In genomic region chr2:20539776-20540586, GRCh38 we compare ENCODE assay signal across 12 cellular contexts.
DNase-seq lines count a peak whose midpoint lies in the region; ATAC-seq, FAIRE-seq and TF ChIP-seq lines count a peak whose summit lies in the region.
"Had no signal": no experiment of that assay in that cellular context is flagged by ENCODE, and none has a peak within 500 bp of the region (broad histone marks: within the 10 kb centered on the region; RNA-seq: fewer than 3 reads in every experiment).

No MANE protein-coding gene starts in this region.

- no peak for TF ChIP-seq EP300 in suprapubic skin (IDR thresholded peaks at IDR 0.05)

- no peaks in the 10 kb centered on the region for H3K9me3 Mint-ChIP-seq in activated CD4-positive, alpha-beta T cell treated with anti-CD3 and anti-CD28 coated beads for 36 hours (ENCODE audit: low read depth)
- H3K9me3 Mint-ChIP-seq in astrocyte (ENCODE audit: unreplicated experiment), result peaks cover 4% of the 10 kb centered on the region
- H3K9me3 Mint-ChIP-seq: central memory CD8-positive, alpha-beta T cell had no signal

- H4K8ac ChIP-seq in mesenchymal stem cell (ENCODE audit: low read length), result no peak overlapping the region

- H3K14ac ChIP-seq in mesenchymal stem cell (ENCODE audit: low read length in 2 of 2), result no peak overlapping the region

- peak overlapping the region in 1 of 2 experiments; percentile 22 for H3K4ac ChIP-seq in mesenchymal stem cell (ENCODE audit: low read depth in 1 of 2, low read length in 2 of 2)

- H3K79me1 ChIP-seq in mesenchymal stem cell (replicated peaks; ENCODE audit: low read length, poor library complexity, severe bottlenecking), result no peaks in the 10 kb centered on the region

- H3K36me3 ChIP-seq in astrocyte (ENCODE audit: insufficient read depth, low read length) (no peaks in the 10 kb centered on the region), mesenchymal stem cell (ENCODE audit: control insufficient read depth in 1 of 2, insufficient read depth in 2 of 2, low read depth in 1 of 2, low read length in 2 of 2) (no peaks in the 10 kb centered on the region), suprapubic skin (no peaks in the 10 kb centered on the region), MG63 (no peaks in the 10 kb centered on the region)

- intact Hi-C loops in activated CD4-positive, alpha-beta T cell treated with anti-CD3 and anti-CD28 coated beads for 36 hours (cut with DNase I, micrococcal nuclease), result no loop called here

- H3K27me3 ChIP-seq in astrocyte (ENCODE audit: insufficient read depth, low read length), result no peaks in the 10 kb centered on the region
- H3K27me3 ChIP-seq in mesenchymal stem cell (ENCODE audit: control insufficient read depth in 1 of 2, insufficient read depth in 1 of 2, low read length in 2 of 2), result peaks cover 0 to 6% of the 10 kb centered on the region in 2 experiments
- H3K27me3 ChIP-seq in suprapubic skin, result no peaks in the 10 kb centered on the region
- no peaks in the 10 kb centered on the region for H3K27me3 ChIP-seq in MG63

- H3K4me3 ChIP-seq in astrocyte (ENCODE audit: insufficient read depth, low read depth, low read length), result no peak overlapping the region
- H3K4me3 ChIP-seq in mesenchymal stem cell (ENCODE audit: insufficient read depth in 1 of 2, low read depth in 1 of 2, low read length in 2 of 2), result no peak overlapping the region
- H3K4me3 ChIP-seq in suprapubic skin, result no peak overlapping the region
- H3K4me3 ChIP-seq in MG63, result no peak overlapping the region
- H3K4me3 ChIP-seq: SK-N-MC had no signal

- DNase-seq in activated CD4-positive, alpha-beta T cell treated with anti-CD3 and anti-CD28 coated beads for 36 hours, result no peak
- no peak for DNase-seq in activated CD4-positive, alpha-beta T cell treated with anti-CD3 and anti-CD28 coated beads, Interleukin-2, amount 50 U/mL, for 48 hours
- DNase-seq in astrocyte (ENCODE audit: low read depth) (no peak), mesenchymal stem cell (no peak), suprapubic skin (ENCODE audit: low spot score in 2 of 2) (peak; percentile 84 to 89), MG63 (no peak)
- DNase-seq: Calu3 had no signal

- H3K27me3 Mint-ChIP-seq in activated CD4-positive, alpha-beta T cell treated with anti-CD3 and anti-CD28 coated beads for 36 hours, result no peaks in the 10 kb centered on the region
- H3K27me3 Mint-ChIP-seq in astrocyte (ENCODE audit: low read depth, unreplicated experiment), result peaks cover 39% of the 10 kb centered on the region
- H3K27me3 Mint-ChIP-seq: activated naive CD8-positive, alpha-beta T cell had no signal

- H2AFZ ChIP-seq in astrocyte (ENCODE audit: low read depth, low read length), result peak overlapping the region; percentile 76
- H2AFZ ChIP-seq in mesenchymal stem cell (ENCODE audit: low read depth, low read length), result no peak overlapping the region

- H3K23ac ChIP-seq in mesenchymal stem cell (ENCODE audit: low read length in 2 of 2), result no peak overlapping the region

- no peak overlapping the region for H3K27ac ChIP-seq in astrocyte (ENCODE audit: low read depth, low read length)
- no peak overlapping the region for H3K27ac ChIP-seq in mesenchymal stem cell (ENCODE audit: low read length, poor library complexity, severe bottlenecking)
- H3K27ac ChIP-seq in suprapubic skin, result peak overlapping the region; percentile 88
- H3K27ac ChIP-seq: SK-N-MC had no signal

- peak overlapping the region; percentile 22 for H2BK120ac ChIP-seq in mesenchymal stem cell (ENCODE audit: low read depth, low read length)

- peaks cover 11% of the 10 kb centered on the region for H3K4me1 ChIP-seq in astrocyte (ENCODE audit: insufficient read depth, low read length)
- peaks cover 10% of the 10 kb centered on the region for H3K4me1 ChIP-seq in mesenchymal stem cell (ENCODE audit: control insufficient read depth, insufficient read depth, low read depth, low read length)
- H3K4me1 ChIP-seq in suprapubic skin, result peaks cover 79% of the 10 kb centered on the region

- peak overlapping the region; percentile 44 for H2AK5ac ChIP-seq in mesenchymal stem cell (ENCODE audit: low read length, severe bottlenecking)

- no peaks in the 10 kb centered on the region for H3K79me2 ChIP-seq in astrocyte (ENCODE audit: insufficient read depth, low read length)

- no peak for FAIRE-seq in astrocyte (lab: Jason Lieb, UNC)

- peak in 1 of 2 donors; percentile 17 for TF ChIP-seq POLR2A in suprapubic skin (IDR thresholded peaks at IDR 0.05)

- peak overlapping the region; percentile 1 to 74 for H3K18ac ChIP-seq in mesenchymal stem cell (ENCODE audit: low read depth in 1 of 2, low read length in 2 of 2)

- H3K4me1 Mint-ChIP-seq in activated CD4-positive, alpha-beta T cell treated with anti-CD3 and anti-CD28 coated beads for 36 hours, result no peaks in the 10 kb centered on the region
- H3K4me1 Mint-ChIP-seq in astrocyte (ENCODE audit: low read depth, unreplicated experiment), result peaks cover 5% of the 10 kb centered on the region
- H3K4me1 Mint-ChIP-seq: central memory CD8-positive, alpha-beta T cell had no signal

- H3K4me3 Mint-ChIP-seq in activated CD4-positive, alpha-beta T cell treated with anti-CD3 and anti-CD28 coated beads for 36 hours, result no peak overlapping the region
- no peak overlapping the region for H3K4me3 Mint-ChIP-seq in astrocyte (ENCODE audit: unreplicated experiment)
- H3K4me3 Mint-ChIP-seq: activated naive CD8-positive, alpha-beta T cell; central memory CD8-positive, alpha-beta T cell had no signal

- H3K4me2 ChIP-seq in astrocyte (ENCODE audit: low read length), result peak overlapping the region; percentile 52
- no peak overlapping the region for H3K4me2 ChIP-seq in mesenchymal stem cell (ENCODE audit: low read length, poor library complexity, severe bottlenecking)

- H3K9ac ChIP-seq in astrocyte (ENCODE audit: low read length) (peak overlapping the region; percentile 19), mesenchymal stem cell (ENCODE audit: low read length) (no peak overlapping the region)

- H4K91ac ChIP-seq in mesenchymal stem cell (ENCODE audit: low read length), result no peak overlapping the region

- no peaks in the 10 kb centered on the region for H4K20me1 ChIP-seq in astrocyte (ENCODE audit: insufficient read depth, low read length)

- no peak overlapping the region for H2BK5ac ChIP-seq in mesenchymal stem cell (ENCODE audit: low read depth, low read length, poor library complexity, severe bottlenecking)

- peak overlapping the region; percentile 30 for H2BK15ac ChIP-seq in mesenchymal stem cell (ENCODE audit: low read depth, poor library complexity, severe bottlenecking)

- CTCF ChIA-PET in activated CD4-positive, alpha-beta T cell treated with anti-CD3 and anti-CD28 coated beads for 36 hours (lab: Charles Lee), result interaction anchor here (0.5 to 0.7 kb wide), 2 partner anchors 14 to 139 kb away, joined by 3 to 4 read pairs; no protein-coding TSS in a partner anchor

- peak overlapping the region in 1 of 2 experiments; percentile 34 for H2BK12ac ChIP-seq in mesenchymal stem cell (ENCODE audit: low read length in 2 of 2)

- peak; percentile 23 for ATAC-seq in activated CD4-positive, alpha-beta T cell treated with anti-CD3 and anti-CD28 coated beads for 36 hours
- ATAC-seq in HG02840 (IDR thresholded peaks at IDR 0.05; ENCODE audit: low FRiP score, unreplicated experiment) (no peak), GM19035 (IDR thresholded peaks at IDR 0.05; ENCODE audit: unreplicated experiment) (no peak)

- 82% methylated on average over 26 of the region's 26 CpGs for WGBS in mesenchymal stem cell
- 70% methylated on average over 3 of the region's 26 CpGs for WGBS in suprapubic skin

- H3K9me3 ChIP-seq in astrocyte (ENCODE audit: insufficient read depth, low read depth, low read length) (no peaks in the 10 kb centered on the region), mesenchymal stem cell (ENCODE audit: control insufficient read depth, low read length) (no peaks in the 10 kb centered on the region), suprapubic skin (no peaks in the 10 kb centered on the region), MG63 (no peaks in the 10 kb centered on the region)

- no peak overlapping the region for H3K27ac Mint-ChIP-seq in activated CD4-positive, alpha-beta T cell treated with anti-CD3 and anti-CD28 coated beads for 36 hours
- H3K27ac Mint-ChIP-seq in astrocyte (ENCODE audit: unreplicated experiment), result no peak overlapping the region
- H3K27ac Mint-ChIP-seq: activated naive CD8-positive, alpha-beta T cell had no signal

- no peak for TF ChIP-seq CTCF in astrocyte (IDR thresholded peaks at IDR 0.05; ENCODE audit: insufficient read depth, low read depth, low read length)
- TF ChIP-seq CTCF in suprapubic skin (IDR thresholded peaks at IDR 0.05), result no peak

- POLR2A ChIA-PET in activated CD4-positive, alpha-beta T cell treated with anti-CD3 and anti-CD28 coated beads for 36 hours (lab: Charles Lee), result no interaction called here

- H3K36me3 Mint-ChIP-seq in activated CD4-positive, alpha-beta T cell treated with anti-CD3 and anti-CD28 coated beads for 36 hours (ENCODE audit: low read depth), result no peaks in the 10 kb centered on the region
- no peaks in the 10 kb centered on the region for H3K36me3 Mint-ChIP-seq in astrocyte (ENCODE audit: low read depth, unreplicated experiment)
- H3K36me3 Mint-ChIP-seq: activated naive CD8-positive, alpha-beta T cell had no signal

Comparison
In these comparisons a context has a peak if more than half of its experiments do, and no peak if none do; other contexts are left out.
1. DNase-seq: peak in suprapubic skin (2 of 2); none in activated CD4-positive, alpha-beta T cell treated with anti-CD3 and anti-CD28 coated beads for 36 hours (single experiment), activated CD4-positive, alpha-beta T cell treated with anti-CD3 and anti-CD28 coated beads, Interleukin-2, amount 50 U/mL, for 48 hours (0 of 2), astrocyte (single experiment), mesenchymal stem cell (single experiment) and MG63 (single experiment).